8 cellular contexts compared by ENCODE assay signal in the genomic region with DNA sequence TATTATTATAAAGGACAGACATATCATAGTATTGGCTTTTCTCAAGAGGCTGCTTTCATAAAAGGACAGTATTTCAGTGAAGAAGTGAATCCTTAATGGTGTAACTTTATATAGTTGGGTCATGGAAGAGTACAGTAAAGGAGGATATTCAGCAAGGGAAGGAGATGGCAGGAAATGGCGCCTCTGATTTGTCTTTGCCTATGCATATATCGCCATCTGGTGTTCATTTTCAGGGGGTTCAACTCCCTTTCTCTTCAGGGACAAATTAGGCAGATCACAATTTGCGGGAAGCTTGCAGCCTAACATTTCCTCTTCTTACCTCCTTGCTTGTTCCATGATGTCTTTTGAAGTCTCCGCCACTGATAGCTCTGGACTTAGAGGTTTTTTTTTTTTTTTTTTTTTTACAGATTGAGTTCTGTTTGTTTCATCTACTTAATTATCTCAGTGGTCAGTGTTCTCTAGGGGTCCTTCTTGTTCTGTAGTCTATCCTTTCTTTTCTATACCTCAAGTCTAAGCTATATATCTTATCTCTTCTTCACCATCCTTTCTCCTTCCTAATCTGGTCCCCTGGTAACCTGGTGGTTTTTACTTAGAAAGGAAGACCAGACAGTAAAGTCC. TPM values are rescaled to one million over a fixed set of nuclear protein-coding genes. Genes with fewer than 3 reads are reported as not detected.
A peak's percentile ranks its signal among the peaks of the same experiment; 100 is the strongest.
DNase-seq lines count a peak whose midpoint lies in the region; ATAC-seq lines count a peak whose summit lies in the region.

No MANE protein-coding gene starts in this region.

- CTCF ChIA-PET in activated CD8-positive, alpha-beta T cell treated with anti-CD3 and anti-CD28 coated beads, Interleukin-2, amount 10 ng/mL, durations not matched to agents 7 days and 5 days (lab: Charles Lee): interaction anchor here (0.6 to 13.4 kb wide), 85 partner anchors 8 to 338 kb away, joined by 3 to 630 read pairs (median 4); partner anchors contain the start of genes NUP98, PGAP2, RHOG and STIM1

- peaks cover 25% of the 10 kb centered on the region for H3K4me1 Mint-ChIP-seq in activated CD8-positive, alpha-beta T cell treated with anti-CD3 and anti-CD28 coated beads, Interleukin-2, amount 10 ng/mL, durations not matched to agents 7 days and 5 days (ENCODE audit: low read depth)
- peaks cover 33 to 42% of the 10 kb centered on the region in 2 donors for H3K4me1 Mint-ChIP-seq in natural killer cell treated with Interleukin-12 subunit alpha and Interleukin-12 subunit beta and Interleukin-15 and Interleukin-18, amount 100 ng/mL, for 72 hours (ENCODE audit: low read depth in 2 of 2)

- no peaks in the 10 kb centered on the region for H3K27me3 Mint-ChIP-seq in activated CD8-positive, alpha-beta T cell treated with anti-CD3 and anti-CD28 coated beads, Interleukin-2, amount 10 ng/mL, durations not matched to agents 7 days and 5 days (ENCODE audit: low read depth)
- H3K27me3 Mint-ChIP-seq in natural killer cell treated with Interleukin-12 subunit alpha and Interleukin-12 subunit beta and Interleukin-15 and Interleukin-18, amount 100 ng/mL, for 72 hours: no peaks in the 10 kb centered on the region

- H3K4me3 Mint-ChIP-seq in activated CD8-positive, alpha-beta T cell treated with anti-CD3 and anti-CD28 coated beads, Interleukin-2, amount 10 ng/mL, durations not matched to agents 7 days and 5 days: no peak overlapping the region
- H3K4me3 Mint-ChIP-seq in natural killer cell treated with Interleukin-12 subunit alpha and Interleukin-12 subunit beta and Interleukin-15 and Interleukin-18, amount 100 ng/mL, for 72 hours: no peak overlapping the region

- H3K36me3 Mint-ChIP-seq in activated CD8-positive, alpha-beta T cell treated with anti-CD3 and anti-CD28 coated beads, Interleukin-2, amount 10 ng/mL, durations not matched to agents 7 days and 5 days (ENCODE audit: low read depth): peaks cover 49% of the 10 kb centered on the region
- H3K36me3 Mint-ChIP-seq in natural killer cell treated with Interleukin-12 subunit alpha and Interleukin-12 subunit beta and Interleukin-15 and Interleukin-18, amount 100 ng/mL, for 72 hours: peaks cover 5% of the 10 kb centered on the region

- H3K27ac Mint-ChIP-seq in activated CD8-positive, alpha-beta T cell treated with anti-CD3 and anti-CD28 coated beads, Interleukin-2, amount 10 ng/mL, durations not matched to agents 7 days and 5 days: no peak overlapping the region
- H3K27ac Mint-ChIP-seq in natural killer cell treated with Interleukin-12 subunit alpha and Interleukin-12 subunit beta and Interleukin-15 and Interleukin-18, amount 100 ng/mL, for 72 hours: peak overlapping the region; percentile 0 to 32

- no peaks in the 10 kb centered on the region for H3K9me3 Mint-ChIP-seq in activated CD8-positive, alpha-beta T cell treated with anti-CD3 and anti-CD28 coated beads, Interleukin-2, amount 10 ng/mL, durations not matched to agents 7 days and 5 days (ENCODE audit: insufficient read depth)
- no peaks in the 10 kb centered on the region for H3K9me3 Mint-ChIP-seq in natural killer cell treated with Interleukin-12 subunit alpha and Interleukin-12 subunit beta and Interleukin-15 and Interleukin-18, amount 100 ng/mL, for 72 hours

- DNase-seq in activated CD8-positive, alpha-beta memory T cell treated with anti-CD3 and anti-CD28 coated beads for 4 hours (ENCODE audit: low read depth in 2 of 2): peak; percentile 11 to 31
- DNase-seq in activated CD8-positive, alpha-beta memory T cell treated with anti-CD3 and anti-CD28 coated beads for 24 hours: no peak
- DNase-seq in HS-27A (ENCODE audit: low read depth): peak; percentile 38
- peak; percentile 76 for DNase-seq in NCI-H748 (lab: John Stamatoyannopoulos, UW; ENCODE audit: unreplicated experiment)
- DNase-seq in activated CD8-positive, alpha-beta T cell treated with anti-CD3 and anti-CD28 coated beads, Interleukin-2, amount 10 ng/mL, durations not matched to agents 7 days and 5 days: peak; percentile 68
- DNase-seq in fibroblast of gingiva (ENCODE audit: low read depth): peak; percentile 66
- DNase-seq in natural killer cell treated with Interleukin-12 subunit alpha and Interleukin-12 subunit beta and Interleukin-15 and Interleukin-18, amount 100 ng/mL, for 72 hours (ENCODE audit: low spot score): peak; percentile 74

- ATAC-seq in activated CD8-positive, alpha-beta T cell treated with anti-CD3 and anti-CD28 coated beads, Interleukin-2, amount 10 ng/mL, durations not matched to agents 7 days and 5 days: peak; percentile 71
- peak; percentile 63 to 84 for ATAC-seq in natural killer cell treated with Interleukin-12 subunit alpha and Interleukin-12 subunit beta and Interleukin-15 and Interleukin-18, amount 100 ng/mL, for 72 hours
- ATAC-seq in HG02840 (IDR thresholded peaks at IDR 0.05; ENCODE audit: low FRiP score, unreplicated experiment): no peak

- POLR2A ChIA-PET in activated CD8-positive, alpha-beta T cell treated with anti-CD3 and anti-CD28 coated beads, Interleukin-2, amount 10 ng/mL, durations not matched to agents 7 days and 5 days (lab: Charles Lee): interaction anchor here (0.6 to 3.6 kb wide), 8 partner anchors 10 to 263 kb away, joined by 3 to 30 read pairs (median 4); partner anchors contain the start of gene STIM1

RNA-seq across cellular contexts. Expression of gene RRM1, which starts 21.8 kb away (rescaled TPM):
- total RNA-seq in activated CD8-positive, alpha-beta T cell treated with anti-CD3 and anti-CD28 coated beads, Interleukin-2, amount 10 ng/mL, durations not matched to agents 7 days and 5 days: 100 to 1,000 TPM; 180 to 183 TPM
- 100 to 1,000 TPM; 109 to 181 TPM for total RNA-seq in natural killer cell treated with Interleukin-12 subunit alpha and Interleukin-12 subunit beta and Interleukin-15 and Interleukin-18, amount 100 ng/mL, for 72 hours
